ENCODE assay signal across 9 cellular contexts in genomic region chr12:53053223-53054111, GRCh38. TPM values are rescaled to one million over a fixed set of nuclear protein-coding genes. Genes with fewer than 3 reads are reported as not detected.
DNase-seq lines count a peak whose midpoint lies in the region; ATAC-seq and TF ChIP-seq lines count a peak whose summit lies in the region.
"Had no signal": no experiment of that assay in that cellular context is flagged by ENCODE, and none has a peak within 500 bp of the region (broad histone marks: within the 10 kb centered on the region; RNA-seq: fewer than 3 reads in every experiment).

No MANE protein-coding gene starts in this region.

- H3K27ac Mint-ChIP-seq in Caco-2 (ENCODE audit: unreplicated experiment) (peak overlapping the region; percentile 97), IgD-negative memory B cell (peak overlapping the region; percentile 49 to 96 (median 95))
- H3K27ac Mint-ChIP-seq in T-helper 2 cell treated with Interferon-gamma antibody and Interleukin-4, amounts not matched to agents 5 μg/mL and 100 μg/mL, for 36 hours, result peak overlapping the region; percentile 92

- POLR2A ChIA-PET in Caco-2 (lab: Charles Lee), result interaction anchor here (0.6 to 1.6 kb wide), 5 partner anchors 26 to 156 kb away, joined by 3 to 12 read pairs (median 4); partner anchors contain the start of genes EIF4B, SOAT2 and SPRYD3

- CTCF ChIA-PET in Caco-2 (lab: Charles Lee), result interaction anchor here (0.5 to 2.3 kb wide), 18 partner anchors 9 to 320 kb away, joined by 3 to 32 read pairs (median 5); partner anchors contain the start of genes AAAS, EIF4B, SOAT2 and SPRYD3

- H3K27me3 Mint-ChIP-seq in Caco-2 (ENCODE audit: insufficient read depth, unreplicated experiment) (no peaks in the 10 kb centered on the region), IgD-negative memory B cell (no peaks in the 10 kb centered on the region)
- no peaks in the 10 kb centered on the region for H3K27me3 Mint-ChIP-seq in T-helper 2 cell treated with Interferon-gamma antibody and Interleukin-4, amounts not matched to agents 5 μg/mL and 100 μg/mL, for 36 hours (ENCODE audit: low read depth)

- peaks cover 48% of the 10 kb centered on the region for H3K4me1 ChIP-seq in Caco-2
- H3K4me1 ChIP-seq in iPS-20b (ENCODE audit: insufficient read depth, low read length), result peaks cover 25% of the 10 kb centered on the region
- peaks cover 66% of the 10 kb centered on the region for H3K4me1 ChIP-seq in skeletal muscle satellite cell (ENCODE audit: control insufficient read depth, insufficient read depth, low read length)

- in situ Hi-C loops in brain microvascular endothelial cell (cut with HindIII; ENCODE audit: low pct_ligation_motif_present, low sequenced_read_pairs), result no loop called here

- no peaks in the 10 kb centered on the region for H3K27me3 ChIP-seq in Caco-2 (replicated peaks; ENCODE audit: control insufficient read depth, insufficient read depth, low read length)
- H3K27me3 ChIP-seq in brain microvascular endothelial cell (replicated peaks), result no peaks in the 10 kb centered on the region
- H3K27me3 ChIP-seq in iPS-20b (ENCODE audit: insufficient read depth, low read length), result peaks cover 12% of the 10 kb centered on the region; the same call in 1 of the 2 replicates
- H3K27me3 ChIP-seq in skeletal muscle satellite cell (ENCODE audit: control insufficient read depth, insufficient read depth, low read length), result no peaks in the 10 kb centered on the region

- H3K4me3 ChIP-seq in Caco-2 (ENCODE audit: low read depth, low read length) (peak overlapping the region; percentile 78), brain microvascular endothelial cell (ENCODE audit: low read depth, low read length) (peak overlapping the region; percentile 67), iPS-20b (ENCODE audit: low read length) (peak overlapping the region; percentile 92), skeletal muscle satellite cell (ENCODE audit: low read length) (peak overlapping the region; percentile 61)

- H3K9me3 Mint-ChIP-seq in Caco-2 (ENCODE audit: unreplicated experiment) (no peaks in the 10 kb centered on the region), IgD-negative memory B cell (no peaks in the 10 kb centered on the region)
- no peaks in the 10 kb centered on the region for H3K9me3 Mint-ChIP-seq in T-helper 2 cell treated with Interferon-gamma antibody and Interleukin-4, amounts not matched to agents 5 μg/mL and 100 μg/mL, for 36 hours

- H3K4me2 ChIP-seq in skeletal muscle satellite cell (ENCODE audit: low read length), result peak overlapping the region; percentile 98

- H3K4me1 Mint-ChIP-seq in Caco-2 (ENCODE audit: low read depth, unreplicated experiment) (peaks cover 22% of the 10 kb centered on the region), IgD-negative memory B cell (peaks cover 0 to 10% (median 6%) of the 10 kb centered on the region in 3 donors)
- H3K4me1 Mint-ChIP-seq in T-helper 2 cell treated with Interferon-gamma antibody and Interleukin-4, amounts not matched to agents 5 μg/mL and 100 μg/mL, for 36 hours (ENCODE audit: low read depth), result peaks cover 14% of the 10 kb centered on the region

- H3K36me3 ChIP-seq in Caco-2 (ENCODE audit: control insufficient read depth, insufficient read depth, low read length) (no peaks in the 10 kb centered on the region), brain microvascular endothelial cell (replicated peaks) (peaks cover 34% of the 10 kb centered on the region), iPS-20b (ENCODE audit: insufficient read depth, low read depth, low read length) (no peaks in the 10 kb centered on the region; the same call in 1 of the 2 replicates), skeletal muscle satellite cell (ENCODE audit: insufficient read depth, low read length) (peaks cover 46% of the 10 kb centered on the region)

- DNase-seq in Caco-2 (peak; percentile 91), brain microvascular endothelial cell (no peak), DMS114 treated with DMSO at 0.1 percent for 48 hours (lab: John Stamatoyannopoulos, UW; ENCODE audit: unreplicated experiment) (no peak)
- DNase-seq in T-helper 2 cell treated with Interferon-gamma antibody and Interleukin-4, amounts not matched to agents 5 μg/mL and 100 μg/mL, for 36 hours (ENCODE audit: low spot score), result peak; percentile 27

- H3K36me3 Mint-ChIP-seq in Caco-2 (ENCODE audit: insufficient read depth, unreplicated experiment) (peaks cover 20% of the 10 kb centered on the region), IgD-negative memory B cell (no peaks in the 10 kb centered on the region)
- H3K36me3 Mint-ChIP-seq in T-helper 2 cell treated with Interferon-gamma antibody and Interleukin-4, amounts not matched to agents 5 μg/mL and 100 μg/mL, for 36 hours (ENCODE audit: low read depth), result no peaks in the 10 kb centered on the region

- no peak overlapping the region for H3K27ac ChIP-seq in brain microvascular endothelial cell
- H3K27ac ChIP-seq in iPS-20b (ENCODE audit: low read length), result peak overlapping the region; percentile 55

- TSS peak; percentile 29 for BruUV-seq in Caco-2 (replicated peaks; lab: Mats Ljungman, UMichigan)

- ATAC-seq in GM19328 (IDR thresholded peaks at IDR 0.05; ENCODE audit: unreplicated experiment), result no peak

- TF ChIP-seq CTCF in Caco-2 (IDR thresholded peaks at IDR 0.05; ENCODE audit: insufficient read depth in 1 of 2, low read depth in 1 of 2, low read length in 1 of 2, severe bottlenecking in 1 of 2, unreplicated experiment in 1 of 2) (peak; percentile 86 to 90), brain microvascular endothelial cell (IDR thresholded peaks at IDR 0.05; ENCODE audit: low read depth, low read length, missing control alignments) (peak; percentile 86)

- H3K9ac ChIP-seq in iPS-20b (ENCODE audit: low read depth, low read length) (peak overlapping the region; percentile 81; the same call in 1 of the 2 replicates), skeletal muscle satellite cell (ENCODE audit: low read depth, low read length) (peak overlapping the region; percentile 27)

- H3K4me3 Mint-ChIP-seq in Caco-2 (ENCODE audit: unreplicated experiment) (peak overlapping the region; percentile 98), IgD-negative memory B cell (peak overlapping the region; percentile 82 to 99 (median 96))
- peak overlapping the region; percentile 92 for H3K4me3 Mint-ChIP-seq in T-helper 2 cell treated with Interferon-gamma antibody and Interleukin-4, amounts not matched to agents 5 μg/mL and 100 μg/mL, for 36 hours

- intact Hi-C loops in Caco-2 (cut with micrococcal nuclease; ENCODE audit: unreplicated experiment), result no loop called here

- H3K9me3 ChIP-seq in Caco-2 (no peaks in the 10 kb centered on the region), iPS-20b (ENCODE audit: insufficient read depth, low read depth, low read length) (no peaks in the 10 kb centered on the region), skeletal muscle satellite cell (replicated peaks; ENCODE audit: low read length) (no peaks in the 10 kb centered on the region)

RNA-seq across cellular contexts. Expression of gene TNS2, which starts 3.6 kb away (rescaled TPM):
- total RNA-seq in Caco-2 (2022), result 2.4 and 4.4 TPM in 2 replicates
- polyA plus RNA-seq in IgD-negative memory B cell, result not detected
- total RNA-seq in skeletal muscle satellite cell (2012; rRNA removed), result 67.9 and 70.8 TPM in 2 replicates

RNA-seq across cellular contexts. Expression of gene SPRYD3, which starts 25.7 kb away (rescaled TPM):
- total RNA-seq in Caco-2 (2022), result 8.2 and 8.8 TPM in 2 replicates
- polyA plus RNA-seq in IgD-negative memory B cell, result 30.4 TPM
- total RNA-seq in skeletal muscle satellite cell (2012; rRNA removed), result 23.4 and 29.4 TPM in 2 replicates

RNA-seq across cellular contexts. Expression of gene IGFBP6, which starts 44.0 kb away (rescaled TPM):
- 34.7 and 43.3 TPM in 2 replicates for total RNA-seq in Caco-2 (2022)
- polyA plus RNA-seq in IgD-negative memory B cell, result 1.0 TPM
- total RNA-seq in skeletal muscle satellite cell (2012; rRNA removed), result 603 and 918 TPM in 2 replicates

RNA-seq across cellular contexts. Expression of gene EIF4B, which starts 47.2 kb away (rescaled TPM):
- 445 and 452 TPM in 2 replicates for total RNA-seq in Caco-2 (2022)
- 104 TPM for polyA plus RNA-seq in IgD-negative memory B cell
- 788 and 899 TPM in 2 replicates for total RNA-seq in skeletal muscle satellite cell (2012; rRNA removed)

RNA-seq across cellular contexts. Expression of gene SOAT2, which starts 49.8 kb away (rescaled TPM):
- 6.5 and 9.7 TPM in 2 replicates for total RNA-seq in Caco-2 (2022)
- not detected for polyA plus RNA-seq in IgD-negative memory B cell
- total RNA-seq in skeletal muscle satellite cell (2012; rRNA removed), result 0.44 TPM in 1 of 2 replicates, not detected in the other
- total RNA-seq: M059J had no signal

Comparison
In these comparisons a context has a peak if more than half of its experiments do, and no peak if none do; other contexts are left out.
1. DNase-seq: peak in Caco-2 (2 of 2) and T-helper 2 cell treated with Interferon-gamma antibody and Interleukin-4, amounts not matched to agents 5 μg/mL and 100 μg/mL, for 36 hours (single experiment); none in brain microvascular endothelial cell (single experiment) and DMS114 treated with DMSO at 0.1 percent for 48 hours (single experiment).
2. Peak in every context shown above with its lines, with median percentiles within 50 percentile points of each other: H3K4me3 ChIP-seq, H3K27ac Mint-ChIP-seq and H3K4me3 Mint-ChIP-seq.